Comparison of ENCODE assay signal across 1 cellular context in the genomic region with DNA sequence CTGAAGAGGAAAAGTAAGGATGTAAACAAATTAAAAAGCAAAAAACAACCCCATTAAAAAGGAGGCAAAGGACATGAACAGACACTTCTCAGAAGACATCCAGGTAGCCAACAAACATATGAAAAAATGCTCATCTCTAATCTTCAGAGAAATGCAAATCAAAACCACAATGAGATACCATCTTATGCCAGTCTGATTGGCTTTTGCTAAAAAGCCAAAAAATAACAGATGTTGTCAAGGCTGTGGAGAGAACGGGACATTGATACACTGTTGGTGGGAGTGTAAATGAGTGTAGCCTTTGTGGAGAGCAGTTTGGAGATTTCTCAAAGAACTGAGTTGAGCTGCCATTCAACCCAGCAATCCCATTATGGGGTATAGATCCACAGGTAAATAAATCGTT.
TF ChIP-seq lines count a peak whose summit lies in the region.

No MANE protein-coding gene starts in this region.

TF ChIP-seq in H1, 55 proteins besides CTCF, POLR2A, EP300 and RAD21:
- TF ChIP-seq, protein P1, sequence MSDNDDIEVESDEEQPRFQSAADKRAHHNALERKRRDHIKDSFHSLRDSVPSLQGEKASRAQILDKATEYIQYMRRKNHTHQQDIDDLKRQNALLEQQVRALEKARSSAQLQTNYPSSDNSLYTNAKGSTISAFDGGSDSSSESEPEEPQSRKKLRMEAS (IDR thresholded peaks at IDR 0.05), result no peak
- no peak for TF ChIP-seq HDAC6 (IDR thresholded peaks at IDR 0.05; ENCODE audit: low read depth, low read length)
- no peak for TF ChIP-seq SIN3A (conservative IDR thresholded peaks at IDR 0.05 in 1 of 2, IDR thresholded peaks at IDR 0.05 in 1 of 2; ENCODE audit: low read depth in 1 of 2, low read length in 2 of 2)
- no peak for TF ChIP-seq CREB1 (IDR thresholded peaks at IDR 0.05)
- no peak for TF ChIP-seq SIX5 (IDR thresholded peaks at IDR 0.05; ENCODE audit: low read depth, low read length)
- no peak for TF ChIP-seq SUZ12 (IDR thresholded peaks at IDR 0.05; ENCODE audit: low read length)
- no peak for TF ChIP-seq CTBP2 (IDR thresholded peaks at IDR 0.05; ENCODE audit: borderline replicate concordance, insufficient read depth, insufficient read length, low read length)
- TF ChIP-seq CBX5 (IDR thresholded peaks at IDR 0.05; ENCODE audit: low read depth, low read length), result no peak
